9 cellular contexts compared by ENCODE assay signal in genomic region chr12:15563683-15564082, GRCh38.
A peak's percentile ranks its signal among the peaks of the same experiment; 100 is the strongest.
DNase-seq lines count a peak whose midpoint lies in the region; FAIRE-seq and TF ChIP-seq lines count a peak whose summit lies in the region.
"Had no signal": no experiment of that assay in that cellular context is flagged by ENCODE, and none has a peak within 500 bp of the region (broad histone marks: within the 10 kb centered on the region; RNA-seq: fewer than 3 reads in every experiment).

No MANE protein-coding gene starts in this region.

- no peaks in the 10 kb centered on the region for H3K9me2 ChIP-seq in OCI-LY7 (ENCODE audit: insufficient read depth, low read length)

- H3K27me3 ChIP-seq in small intestine (ENCODE audit: control insufficient read depth in 2 of 2, insufficient read depth in 2 of 2, low read length in 2 of 2), result no peaks in the 10 kb centered on the region
- H3K27me3 ChIP-seq: BLaER1 had no signal

- peak overlapping the region; percentile 82 for H3K4me3 Mint-ChIP-seq in activated CD4-positive, alpha-beta T cell treated with anti-CD3 and anti-CD28 coated beads, Interleukin-2, amount 10 ng/mL, durations not matched to agents 24 days and 14 days

- H3K4me3 ChIP-seq in OCI-LY7 (ENCODE audit: low read depth, low read length, poor library complexity, severe bottlenecking), result no peak overlapping the region
- no peak overlapping the region for H3K4me3 ChIP-seq in small intestine (ENCODE audit: low read depth in 1 of 2, low read length in 2 of 2)
- H3K4me3 ChIP-seq: BLaER1 had no signal

- peak overlapping the region; percentile 94 for H3K27ac Mint-ChIP-seq in activated CD4-positive, alpha-beta T cell treated with anti-CD3 and anti-CD28 coated beads, Interleukin-2, amount 10 ng/mL, durations not matched to agents 24 days and 14 days

- no TSS peak for BruUV-seq in OCI-LY7 (replicated peaks; lab: Mats Ljungman, UMichigan)

- no peaks in the 10 kb centered on the region for H4K20me1 ChIP-seq in OCI-LY7 (ENCODE audit: insufficient read depth, low read length)
- H4K20me1 ChIP-seq: BLaER1 had no signal

- H3K36me3 ChIP-seq in OCI-LY7 (ENCODE audit: insufficient read depth, low read length) (no peaks in the 10 kb centered on the region), small intestine (ENCODE audit: control insufficient read depth in 2 of 2, insufficient read depth in 2 of 2, low read length in 2 of 2) (no peaks in the 10 kb centered on the region)
- H3K36me3 ChIP-seq: BLaER1 had no signal

- CTCF ChIA-PET in OCI-LY7 (lab: Charles Lee; ENCODE audit: unreplicated experiment), result no interaction called here

- peaks cover 9% of the 10 kb centered on the region for H3K9me3 Mint-ChIP-seq in activated CD4-positive, alpha-beta T cell treated with anti-CD3 and anti-CD28 coated beads, Interleukin-2, amount 10 ng/mL, durations not matched to agents 24 days and 14 days

- H3K4me1 ChIP-seq in OCI-LY7 (ENCODE audit: insufficient read depth, low read length, poor library complexity, severe bottlenecking) (peaks cover 6% of the 10 kb centered on the region), small intestine (ENCODE audit: control insufficient read depth in 2 of 2, insufficient read depth in 1 of 2, low read depth in 1 of 2, low read length in 1 of 2) (no peaks in the 10 kb centered on the region)
- H3K4me1 ChIP-seq: BLaER1 had no signal

- WGBS in small intestine, 3 donors, result 24 to 32% (median 30%) methylated on average over 5 of the region's 5 CpGs

- no peaks in the 10 kb centered on the region for H3K79me2 ChIP-seq in OCI-LY7 (ENCODE audit: insufficient read depth, low read depth, low read length)

- POLR2A ChIA-PET in OCI-LY7 (lab: Charles Lee), result interaction anchor here (1.0 to 2.2 kb wide), 2 partner anchors 17 to 22 kb away, joined by 3 to 8 read pairs; no protein-coding TSS in a partner anchor

- no peaks in the 10 kb centered on the region for H3K27me3 Mint-ChIP-seq in activated CD4-positive, alpha-beta T cell treated with anti-CD3 and anti-CD28 coated beads, Interleukin-2, amount 10 ng/mL, durations not matched to agents 24 days and 14 days

- H3K27ac ChIP-seq in OCI-LY7 (ENCODE audit: low read depth, low read length, poor library complexity, severe bottlenecking), result no peak overlapping the region
- H3K27ac ChIP-seq in epithelial cell of prostate, result peak overlapping the region; percentile 27
- H3K27ac ChIP-seq in small intestine (ENCODE audit: low read depth in 1 of 2, low read length in 1 of 2), result no peak overlapping the region
- H3K27ac ChIP-seq: BLaER1 had no signal

- H3K36me3 Mint-ChIP-seq in activated CD4-positive, alpha-beta T cell treated with anti-CD3 and anti-CD28 coated beads, Interleukin-2, amount 10 ng/mL, durations not matched to agents 24 days and 14 days (ENCODE audit: low read depth), result peaks cover 9% of the 10 kb centered on the region

- H3K9me3 ChIP-seq in OCI-LY7 (ENCODE audit: low read length) (no peaks in the 10 kb centered on the region), small intestine (ENCODE audit: control insufficient read depth, low read depth) (no peaks in the 10 kb centered on the region)
- H3K9me3 ChIP-seq: BLaER1 had no signal

- intact Hi-C loops in activated CD4-positive, alpha-beta T cell treated with anti-CD3 and anti-CD28 coated beads, Interleukin-2, amount 10 ng/mL, durations not matched to agents 24 days and 14 days (cut with micrococcal nuclease), result loop anchor here (1.0 to 5.0 kb wide), 3 partner anchors 8 to 139 kb away; no protein-coding TSS in a partner anchor
- intact Hi-C loops in OCI-LY7 (cut with micrococcal nuclease; ENCODE audit: unreplicated experiment), result no loop called here

- peaks cover 65% of the 10 kb centered on the region for H3K4me1 Mint-ChIP-seq in activated CD4-positive, alpha-beta T cell treated with anti-CD3 and anti-CD28 coated beads, Interleukin-2, amount 10 ng/mL, durations not matched to agents 24 days and 14 days

- DNase-seq in activated CD4-positive, alpha-beta T cell treated with anti-CD3 and anti-CD28 coated beads, Interleukin-2, amount 10 ng/mL, durations not matched to agents 24 days and 14 days, result peak; percentile 80
- DNase-seq in activated CD4-positive, alpha-beta T cell treated with anti-CD3 and anti-CD28 coated beads for 1 hour, result no peak
- DNase-seq in OCI-LY7 (ENCODE audit: low spot score), result no peak
- peak; percentile 12 for DNase-seq in epithelial cell of prostate (ENCODE audit: low read depth, low spot score)
- peak; percentile 59 for DNase-seq in small intestine
- no peak for DNase-seq in NK-92 treated with Interleukin-12 subunit alpha and Interleukin-12 subunit beta, amount 100 ng/mL, for 24 hours (lab: John Stamatoyannopoulos, UW)
- DNase-seq in HuH-7.5 (ENCODE audit: low spot score), result no peak
- DNase-seq in NCI-H187 (lab: John Stamatoyannopoulos, UW), result no peak

- no peak for FAIRE-seq in small intestine (lab: Jason Lieb, UNC)

- TF ChIP-seq CTCF in OCI-LY7 (conservative IDR thresholded peaks at IDR 0.05; ENCODE audit: low read length), result no peak

- H2AFZ ChIP-seq in OCI-LY7 (ENCODE audit: low read length), result peak overlapping the region; percentile 68; the same call in 1 of the 2 replicates

- H3K4me2 ChIP-seq in OCI-LY7 (ENCODE audit: low read length), result no peak overlapping the region
- H3K4me2 ChIP-seq: BLaER1 had no signal

Comparison
In these comparisons a context has a peak if more than half of its experiments do, and no peak if none do; other contexts are left out.
1. DNase-seq: peak in activated CD4-positive, alpha-beta T cell treated with anti-CD3 and anti-CD28 coated beads, Interleukin-2, amount 10 ng/mL, durations not matched to agents 24 days and 14 days (single experiment), epithelial cell of prostate (single experiment) and small intestine (single experiment); none in activated CD4-positive, alpha-beta T cell treated with anti-CD3 and anti-CD28 coated beads for 1 hour (single experiment), OCI-LY7 (single experiment), NK-92 treated with Interleukin-12 subunit alpha and Interleukin-12 subunit beta, amount 100 ng/mL, for 24 hours (single experiment), HuH-7.5 (single experiment) and NCI-H187 (0 of 2).